2 cellular contexts compared by ENCODE assay signal in genomic region chr1:197775282-197776262, GRCh38.
TF ChIP-seq lines count a peak whose summit lies in the region.

Gene DENND1B (minus strand): TSS chr1:197775480. CDS start chr1:197775155, 325 bp downstream.

TF ChIP-seq in Ishikawa, 13 proteins besides CTCF, POLR2A, EP300 and RAD21 (continued from another document):
- TF ChIP-seq ZBTB7A (IDR thresholded peaks at IDR 0.05; ENCODE audit: low read depth) (no peak), MAX (IDR thresholded peaks at IDR 0.05) (peak; percentile 93), TEAD4 (IDR thresholded peaks at IDR 0.05) (peak; percentile 96), USF1 (IDR thresholded peaks at IDR 0.05) (no peak), TCF12 (IDR thresholded peaks at IDR 0.05; ENCODE audit: low read depth) (peak; percentile 83), TAF1 (IDR thresholded peaks at IDR 0.05; ENCODE audit: low read depth) (peak; percentile 67; the same call in 1 of the 2 replicates), FOXM1 (IDR thresholded peaks at IDR 0.05; ENCODE audit: borderline replicate concordance, low read depth) (peak; percentile 25; the same call in 1 of the 2 replicates), EGR1 (IDR thresholded peaks at IDR 0.05) (peak; percentile 55), CEBPB (IDR thresholded peaks at IDR 0.05) (peak; percentile 98), REST (IDR thresholded peaks at IDR 0.05; ENCODE audit: low read depth) (no peak), NFIC (IDR thresholded peaks at IDR 0.05) (peak; percentile 74; the same call in 1 of the 2 replicates), CREB1 (IDR thresholded peaks at IDR 0.05; ENCODE audit: low read depth) (no peak)

TF ChIP-seq in SK-N-SH, 30 proteins besides CTCF, POLR2A, EP300 and RAD21:
- TF ChIP-seq MEF2A (IDR thresholded peaks at IDR 0.05; ENCODE audit: borderline replicate concordance, low read depth) (0 out of 2 replicates have a peak, but pooled peaks have one; percentile 9), YY1 (IDR thresholded peaks at IDR 0.05; ENCODE audit: low read depth) (no peak), CHD2 (IDR thresholded peaks at IDR 0.05; ENCODE audit: low read length, partially characterized antibody) (no peak), FOXJ3 (CRISPR knock-in tag; IDR thresholded peaks at IDR 0.05) (no peak), MXI1 (IDR thresholded peaks at IDR 0.05; ENCODE audit: low read depth, low read length) (no peak), ELF1 (IDR thresholded peaks at IDR 0.05) (peak; percentile 46; the same call in 1 of the 2 replicates), NFIC (IDR thresholded peaks at IDR 0.05; ENCODE audit: borderline replicate concordance) (no peak), PBX3 (IDR thresholded peaks at IDR 0.05) (no peak), MAX (IDR thresholded peaks at IDR 0.05; ENCODE audit: low read depth) (no peak), POLR2AphosphoS5 (IDR thresholded peaks at IDR 0.05; ENCODE audit: low read depth, low read length) (no peak), RCOR1 (IDR thresholded peaks at IDR 0.05; ENCODE audit: low read length) (no peak), USF2 (IDR thresholded peaks at IDR 0.05; ENCODE audit: borderline replicate concordance, low read depth, low read length) (no peak), TAF1 (IDR thresholded peaks at IDR 0.05; ENCODE audit: borderline replicate concordance, low read depth, low read length) (peak; percentile 13; the same call in 1 of the 2 replicates), SIN3A (IDR thresholded peaks at IDR 0.05; ENCODE audit: borderline replicate concordance, low read depth, low read length) (no peak), FOSL2 (IDR thresholded peaks at IDR 0.05; ENCODE audit: borderline replicate concordance, low read depth) (no peak)
